Comparison of ENCODE assay signal across 1 cellular context in genomic region chr7:1535695-1536094, GRCh38.
TF ChIP-seq lines count a peak whose summit lies in the region.

No MANE protein-coding gene starts in this region.

TF ChIP-seq in HCT116, 20 proteins besides CTCF, POLR2A, EP300 and RAD21 (continued from another document):
- no peak for TF ChIP-seq ZBTB33 (IDR thresholded peaks at IDR 0.05; ENCODE audit: extremely low read depth, insufficient replicate concordance, low read length)
- no peak for TF ChIP-seq EGR1 (IDR thresholded peaks at IDR 0.05; ENCODE audit: low read depth)
- no peak for TF ChIP-seq EZH2 (IDR thresholded peaks at IDR 0.05)
- TF ChIP-seq POLR2AphosphoS5 (IDR thresholded peaks at IDR 0.05; ENCODE audit: low read depth, low read length), result no peak
- TF ChIP-seq FOSL1 (IDR thresholded peaks at IDR 0.05; ENCODE audit: low read depth), result no peak
- TF ChIP-seq ATF3 (IDR thresholded peaks at IDR 0.05), result no peak
- no peak for TF ChIP-seq ZFX (IDR thresholded peaks at IDR 0.05)
- no peak for TF ChIP-seq JUND (IDR thresholded peaks at IDR 0.05)
- TF ChIP-seq SRF (IDR thresholded peaks at IDR 0.05; ENCODE audit: low read depth), result no peak
- TF ChIP-seq CBX3 (IDR thresholded peaks at IDR 0.05; ENCODE audit: low read depth), result no peak
- TF ChIP-seq ELF1 (IDR thresholded peaks at IDR 0.05; ENCODE audit: borderline replicate concordance, low read depth), result no peak
- TF ChIP-seq SIN3A (IDR thresholded peaks at IDR 0.05; ENCODE audit: low read depth), result no peak
- TF ChIP-seq EZH2phosphoT487 (IDR thresholded peaks at IDR 0.05; ENCODE audit: borderline replicate concordance), result no peak
